Comparison of ENCODE assay signal across 1 cellular context in genomic region chr4:118833192-118833820, GRCh38.
TF ChIP-seq lines count a peak whose summit lies in the region.

No MANE protein-coding gene starts in this region.

TF ChIP-seq in GM23338, 12 proteins besides CTCF, POLR2A, EP300 and RAD21 (continued from another document):
- TF ChIP-seq ZNF462 (CRISPR knock-in tag; IDR thresholded peaks at IDR 0.05) (no peak), ZNF331 (CRISPR knock-in tag; IDR thresholded peaks at IDR 0.05; ENCODE audit: low read depth) (no peak), ZNF114 (CRISPR knock-in tag; IDR thresholded peaks at IDR 0.05) (no peak)
